ENCODE assay signal across 1 cellular context in the genomic region with DNA sequence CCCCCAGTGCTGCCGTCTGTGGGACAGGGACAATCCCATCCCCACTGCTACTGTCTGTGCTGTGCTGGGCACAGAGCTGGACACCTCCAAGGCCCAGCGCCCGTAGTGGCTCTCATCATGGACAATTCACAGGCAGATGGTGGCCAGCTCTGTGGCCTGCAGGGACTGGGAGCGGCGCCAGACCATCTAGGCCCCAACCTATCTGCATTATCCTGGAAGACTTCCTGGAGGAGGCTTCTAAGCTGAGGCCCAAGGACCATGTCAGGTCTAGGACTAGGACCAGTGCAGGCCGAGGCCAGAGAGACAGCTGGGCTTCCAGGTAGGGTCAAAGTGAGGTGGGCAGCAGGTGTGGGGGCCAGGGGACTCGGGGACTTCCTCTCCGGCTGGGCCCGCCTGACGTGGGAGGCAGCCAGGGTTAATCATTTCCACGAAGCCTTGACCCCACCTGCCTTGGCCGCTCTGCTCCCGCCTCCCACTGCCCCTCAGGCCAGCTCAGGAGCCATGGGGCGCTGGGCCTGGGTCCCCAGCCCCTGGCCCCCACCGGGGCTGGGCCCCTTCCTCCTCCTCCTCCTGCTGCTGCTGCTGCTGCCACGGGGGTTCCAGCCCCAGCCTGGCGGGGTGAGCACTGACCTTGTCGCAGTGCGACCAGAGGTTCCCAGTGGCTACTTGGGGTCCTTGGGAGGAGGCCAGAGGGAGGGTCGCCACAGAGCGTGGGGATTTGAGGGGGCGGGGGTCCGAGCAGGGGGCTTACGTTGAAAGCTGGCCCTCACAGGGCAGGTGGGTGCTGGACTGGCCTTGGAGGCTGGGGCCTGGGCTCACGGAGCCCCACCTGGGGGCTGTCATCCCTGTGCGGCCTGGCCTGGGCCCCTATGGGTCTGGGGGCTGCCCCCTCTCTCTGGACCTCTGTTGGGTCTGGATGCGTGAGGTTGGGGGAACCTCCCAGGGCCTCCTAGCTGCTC.
TF ChIP-seq lines count a peak whose summit lies in the region.

HGFAC (plus strand) TSS at position 468 of the 959 bp plus-strand sequence; CDS start at position 502, 34 bp downstream.

TF ChIP-seq in HepG2, 621 proteins besides CTCF, POLR2A, EP300 and RAD21 (continued from another document and continues in another):
- TF ChIP-seq, protein P1, sequence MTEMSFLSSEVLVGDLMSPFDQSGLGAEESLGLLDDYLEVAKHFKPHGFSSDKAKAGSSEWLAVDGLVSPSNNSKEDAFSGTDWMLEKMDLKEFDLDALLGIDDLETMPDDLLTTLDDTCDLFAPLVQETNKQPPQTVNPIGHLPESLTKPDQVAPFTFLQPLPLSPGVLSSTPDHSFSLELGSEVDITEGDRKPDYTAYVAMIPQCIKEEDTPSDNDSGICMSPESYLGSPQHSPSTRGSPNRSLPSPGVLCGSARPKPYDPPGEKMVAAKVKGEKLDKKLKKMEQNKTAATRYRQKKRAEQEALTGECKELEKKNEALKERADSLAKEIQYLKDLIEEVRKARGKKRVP (CRISPR knock-in tag; IDR thresholded peaks at IDR 0.05): no peak
- TF ChIP-seq MTA1 (CRISPR knock-in tag; IDR thresholded peaks at IDR 0.05; ENCODE audit: borderline replicate concordance) (no peak; the same call in 1 of the 2 replicates), MIER3 (CRISPR knock-in tag; IDR thresholded peaks at IDR 0.05; ENCODE audit: borderline replicate concordance) (no peak), MAF1 (CRISPR knock-in tag; IDR thresholded peaks at IDR 0.05; ENCODE audit: borderline replicate concordance) (no peak), NFRKB (IDR thresholded peaks at IDR 0.05) (no peak), DPF2 (CRISPR knock-in tag; IDR thresholded peaks at IDR 0.05; ENCODE audit: borderline replicate concordance, low read depth) (peak; percentile 64), ZBTB1 (CRISPR knock-in tag; IDR thresholded peaks at IDR 0.05; ENCODE audit: borderline replicate concordance) (no peak), RFX3 (CRISPR knock-in tag; IDR thresholded peaks at IDR 0.05) (no peak), HDAC2 (CRISPR knock-in tag; IDR thresholded peaks at IDR 0.05) (peak; percentile 55), TRIM24 (CRISPR knock-in tag; IDR thresholded peaks at IDR 0.05) (no peak), TEF (CRISPR knock-in tag; IDR thresholded peaks at IDR 0.05) (no peak), ZNF432 (CRISPR knock-in tag; IDR thresholded peaks at IDR 0.05; ENCODE audit: borderline replicate concordance) (no peak), CERS6 (CRISPR knock-in tag; IDR thresholded peaks at IDR 0.05) (no peak), ARNTL (CRISPR knock-in tag; IDR thresholded peaks at IDR 0.05) (no peak), KDM6A (CRISPR knock-in tag; IDR thresholded peaks at IDR 0.05; ENCODE audit: low read depth) (peak; percentile 47; the same call in 1 of the 2 replicates), NCOR1 (IDR thresholded peaks at IDR 0.05; ENCODE audit: borderline replicate concordance, low read length) (no peak), FOXM1 (CRISPR knock-in tag; IDR thresholded peaks at IDR 0.05) (no peak), ZNF546 (CRISPR knock-in tag; conservative IDR thresholded peaks at IDR 0.05) (no peak), THAP9 (CRISPR knock-in tag; IDR thresholded peaks at IDR 0.05; ENCODE audit: borderline replicate concordance) (peak; percentile 15; the same call in 1 of the 2 replicates)
- TF ChIP-seq, protein P2, sequence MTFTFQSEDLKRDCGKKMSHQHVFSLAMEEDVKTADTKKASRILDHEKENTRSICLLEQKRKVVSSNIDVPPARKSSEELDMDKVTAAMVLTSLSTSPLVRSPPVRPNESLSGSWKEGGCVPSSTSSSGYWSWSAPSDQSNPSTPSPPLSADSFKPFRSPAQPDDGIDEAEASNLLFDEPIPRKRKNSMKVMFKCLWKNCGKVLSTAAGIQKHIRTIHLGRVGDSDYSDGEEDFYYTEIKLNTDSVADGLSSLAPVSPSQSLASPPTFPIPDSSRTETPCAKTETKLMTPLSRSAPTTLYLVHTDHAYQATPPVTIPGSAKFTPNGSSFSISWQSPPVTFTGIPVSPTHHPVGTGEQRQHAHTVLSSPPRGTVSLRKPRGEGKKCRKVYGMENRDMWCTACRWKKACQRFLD (CRISPR knock-in tag; IDR thresholded peaks at IDR 0.05; ENCODE audit: borderline replicate concordance): 0 out of 2 replicates have a peak, but pooled peaks have one; percentile 42
- TF ChIP-seq, protein P3, sequence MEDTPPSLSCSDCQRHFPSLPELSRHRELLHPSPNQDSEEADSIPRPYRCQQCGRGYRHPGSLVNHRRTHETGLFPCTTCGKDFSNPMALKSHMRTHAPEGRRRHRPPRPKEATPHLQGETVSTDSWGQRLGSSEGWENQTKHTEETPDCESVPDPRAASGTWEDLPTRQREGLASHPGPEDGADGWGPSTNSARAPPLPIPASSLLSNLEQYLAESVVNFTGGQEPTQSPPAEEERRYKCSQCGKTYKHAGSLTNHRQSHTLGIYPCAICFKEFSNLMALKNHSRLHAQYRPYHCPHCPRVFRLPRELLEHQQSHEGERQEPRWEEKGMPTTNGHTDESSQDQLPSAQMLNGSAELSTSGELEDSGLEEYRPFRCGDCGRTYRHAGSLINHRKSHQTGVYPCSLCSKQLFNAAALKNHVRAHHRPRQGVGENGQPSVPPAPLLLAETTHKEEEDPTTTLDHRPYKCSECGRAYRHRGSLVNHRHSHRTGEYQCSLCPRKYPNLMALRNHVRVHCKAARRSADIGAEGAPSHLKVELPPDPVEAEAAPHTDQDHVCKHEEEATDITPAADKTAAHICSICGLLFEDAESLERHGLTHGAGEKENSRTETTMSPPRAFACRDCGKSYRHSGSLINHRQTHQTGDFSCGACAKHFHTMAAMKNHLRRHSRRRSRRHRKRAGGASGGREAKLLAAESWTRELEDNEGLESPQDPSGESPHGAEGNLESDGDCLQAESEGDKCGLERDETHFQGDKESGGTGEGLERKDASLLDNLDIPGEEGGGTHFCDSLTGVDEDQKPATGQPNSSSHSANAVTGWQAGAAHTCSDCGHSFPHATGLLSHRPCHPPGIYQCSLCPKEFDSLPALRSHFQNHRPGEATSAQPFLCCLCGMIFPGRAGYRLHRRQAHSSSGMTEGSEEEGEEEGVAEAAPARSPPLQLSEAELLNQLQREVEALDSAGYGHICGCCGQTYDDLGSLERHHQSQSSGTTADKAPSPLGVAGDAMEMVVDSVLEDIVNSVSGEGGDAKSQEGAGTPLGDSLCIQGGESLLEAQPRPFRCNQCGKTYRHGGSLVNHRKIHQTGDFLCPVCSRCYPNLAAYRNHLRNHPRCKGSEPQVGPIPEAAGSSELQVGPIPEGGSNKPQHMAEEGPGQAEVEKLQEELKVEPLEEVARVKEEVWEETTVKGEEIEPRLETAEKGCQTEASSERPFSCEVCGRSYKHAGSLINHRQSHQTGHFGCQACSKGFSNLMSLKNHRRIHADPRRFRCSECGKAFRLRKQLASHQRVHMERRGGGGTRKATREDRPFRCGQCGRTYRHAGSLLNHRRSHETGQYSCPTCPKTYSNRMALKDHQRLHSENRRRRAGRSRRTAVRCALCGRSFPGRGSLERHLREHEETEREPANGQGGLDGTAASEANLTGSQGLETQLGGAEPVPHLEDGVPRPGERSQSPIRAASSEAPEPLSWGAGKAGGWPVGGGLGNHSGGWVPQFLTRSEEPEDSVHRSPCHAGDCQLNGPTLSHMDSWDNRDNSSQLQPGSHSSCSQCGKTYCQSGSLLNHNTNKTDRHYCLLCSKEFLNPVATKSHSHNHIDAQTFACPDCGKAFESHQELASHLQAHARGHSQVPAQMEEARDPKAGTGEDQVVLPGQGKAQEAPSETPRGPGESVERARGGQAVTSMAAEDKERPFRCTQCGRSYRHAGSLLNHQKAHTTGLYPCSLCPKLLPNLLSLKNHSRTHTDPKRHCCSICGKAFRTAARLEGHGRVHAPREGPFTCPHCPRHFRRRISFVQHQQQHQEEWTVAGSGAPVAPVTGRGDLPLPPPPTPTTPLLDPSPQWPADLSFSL (CRISPR knock-in tag; IDR thresholded peaks at IDR 0.05): no peak
- TF ChIP-seq, protein P4, sequence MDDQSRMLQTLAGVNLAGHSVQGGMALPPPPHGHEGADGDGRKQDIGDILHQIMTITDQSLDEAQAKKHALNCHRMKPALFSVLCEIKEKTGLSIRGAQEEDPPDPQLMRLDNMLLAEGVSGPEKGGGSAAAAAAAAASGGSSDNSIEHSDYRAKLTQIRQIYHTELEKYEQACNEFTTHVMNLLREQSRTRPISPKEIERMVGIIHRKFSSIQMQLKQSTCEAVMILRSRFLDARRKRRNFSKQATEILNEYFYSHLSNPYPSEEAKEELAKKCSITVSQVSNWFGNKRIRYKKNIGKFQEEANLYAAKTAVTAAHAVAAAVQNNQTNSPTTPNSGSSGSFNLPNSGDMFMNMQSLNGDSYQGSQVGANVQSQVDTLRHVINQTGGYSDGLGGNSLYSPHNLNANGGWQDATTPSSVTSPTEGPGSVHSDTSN (CRISPR knock-in tag; IDR thresholded peaks at IDR 0.05; ENCODE audit: borderline replicate concordance): no peak
- TF ChIP-seq, protein P5, sequence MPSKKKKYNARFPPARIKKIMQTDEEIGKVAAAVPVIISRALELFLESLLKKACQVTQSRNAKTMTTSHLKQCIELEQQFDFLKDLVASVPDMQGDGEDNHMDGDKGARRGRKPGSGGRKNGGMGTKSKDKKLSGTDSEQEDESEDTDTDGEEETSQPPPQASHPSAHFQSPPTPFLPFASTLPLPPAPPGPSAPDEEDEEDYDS (CRISPR knock-in tag; IDR thresholded peaks at IDR 0.05): peak; percentile 50; the same call in 1 of the 2 replicates
- TF ChIP-seq, protein P6, sequence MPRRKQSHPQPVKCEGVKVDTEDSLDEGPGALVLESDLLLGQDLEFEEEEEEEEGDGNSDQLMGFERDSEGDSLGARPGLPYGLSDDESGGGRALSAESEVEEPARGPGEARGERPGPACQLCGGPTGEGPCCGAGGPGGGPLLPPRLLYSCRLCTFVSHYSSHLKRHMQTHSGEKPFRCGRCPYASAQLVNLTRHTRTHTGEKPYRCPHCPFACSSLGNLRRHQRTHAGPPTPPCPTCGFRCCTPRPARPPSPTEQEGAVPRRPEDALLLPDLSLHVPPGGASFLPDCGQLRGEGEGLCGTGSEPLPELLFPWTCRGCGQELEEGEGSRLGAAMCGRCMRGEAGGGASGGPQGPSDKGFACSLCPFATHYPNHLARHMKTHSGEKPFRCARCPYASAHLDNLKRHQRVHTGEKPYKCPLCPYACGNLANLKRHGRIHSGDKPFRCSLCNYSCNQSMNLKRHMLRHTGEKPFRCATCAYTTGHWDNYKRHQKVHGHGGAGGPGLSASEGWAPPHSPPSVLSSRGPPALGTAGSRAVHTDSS (CRISPR knock-in tag; conservative IDR thresholded peaks at IDR 0.05): no peak
- TF ChIP-seq, protein P7, sequence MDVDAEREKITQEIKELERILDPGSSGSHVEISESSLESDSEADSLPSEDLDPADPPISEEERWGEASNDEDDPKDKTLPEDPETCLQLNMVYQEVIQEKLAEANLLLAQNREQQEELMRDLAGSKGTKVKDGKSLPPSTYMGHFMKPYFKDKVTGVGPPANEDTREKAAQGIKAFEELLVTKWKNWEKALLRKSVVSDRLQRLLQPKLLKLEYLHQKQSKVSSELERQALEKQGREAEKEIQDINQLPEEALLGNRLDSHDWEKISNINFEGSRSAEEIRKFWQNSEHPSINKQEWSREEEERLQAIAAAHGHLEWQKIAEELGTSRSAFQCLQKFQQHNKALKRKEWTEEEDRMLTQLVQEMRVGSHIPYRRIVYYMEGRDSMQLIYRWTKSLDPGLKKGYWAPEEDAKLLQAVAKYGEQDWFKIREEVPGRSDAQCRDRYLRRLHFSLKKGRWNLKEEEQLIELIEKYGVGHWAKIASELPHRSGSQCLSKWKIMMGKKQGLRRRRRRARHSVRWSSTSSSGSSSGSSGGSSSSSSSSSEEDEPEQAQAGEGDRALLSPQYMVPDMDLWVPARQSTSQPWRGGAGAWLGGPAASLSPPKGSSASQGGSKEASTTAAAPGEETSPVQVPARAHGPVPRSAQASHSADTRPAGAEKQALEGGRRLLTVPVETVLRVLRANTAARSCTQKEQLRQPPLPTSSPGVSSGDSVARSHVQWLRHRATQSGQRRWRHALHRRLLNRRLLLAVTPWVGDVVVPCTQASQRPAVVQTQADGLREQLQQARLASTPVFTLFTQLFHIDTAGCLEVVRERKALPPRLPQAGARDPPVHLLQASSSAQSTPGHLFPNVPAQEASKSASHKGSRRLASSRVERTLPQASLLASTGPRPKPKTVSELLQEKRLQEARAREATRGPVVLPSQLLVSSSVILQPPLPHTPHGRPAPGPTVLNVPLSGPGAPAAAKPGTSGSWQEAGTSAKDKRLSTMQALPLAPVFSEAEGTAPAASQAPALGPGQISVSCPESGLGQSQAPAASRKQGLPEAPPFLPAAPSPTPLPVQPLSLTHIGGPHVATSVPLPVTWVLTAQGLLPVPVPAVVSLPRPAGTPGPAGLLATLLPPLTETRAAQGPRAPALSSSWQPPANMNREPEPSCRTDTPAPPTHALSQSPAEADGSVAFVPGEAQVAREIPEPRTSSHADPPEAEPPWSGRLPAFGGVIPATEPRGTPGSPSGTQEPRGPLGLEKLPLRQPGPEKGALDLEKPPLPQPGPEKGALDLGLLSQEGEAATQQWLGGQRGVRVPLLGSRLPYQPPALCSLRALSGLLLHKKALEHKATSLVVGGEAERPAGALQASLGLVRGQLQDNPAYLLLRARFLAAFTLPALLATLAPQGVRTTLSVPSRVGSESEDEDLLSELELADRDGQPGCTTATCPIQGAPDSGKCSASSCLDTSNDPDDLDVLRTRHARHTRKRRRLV (CRISPR knock-in tag; IDR thresholded peaks at IDR 0.05): no peak
- TF ChIP-seq, protein P8, sequence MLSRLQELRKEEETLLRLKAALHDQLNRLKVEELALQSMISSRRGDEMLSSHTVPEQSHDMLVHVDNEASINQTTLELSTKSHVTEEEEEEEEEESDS (CRISPR knock-in tag; IDR thresholded peaks at IDR 0.05; ENCODE audit: borderline replicate concordance): no peak
